Comparison of ENCODE assay signal across 1 cellular context in the genomic region with DNA sequence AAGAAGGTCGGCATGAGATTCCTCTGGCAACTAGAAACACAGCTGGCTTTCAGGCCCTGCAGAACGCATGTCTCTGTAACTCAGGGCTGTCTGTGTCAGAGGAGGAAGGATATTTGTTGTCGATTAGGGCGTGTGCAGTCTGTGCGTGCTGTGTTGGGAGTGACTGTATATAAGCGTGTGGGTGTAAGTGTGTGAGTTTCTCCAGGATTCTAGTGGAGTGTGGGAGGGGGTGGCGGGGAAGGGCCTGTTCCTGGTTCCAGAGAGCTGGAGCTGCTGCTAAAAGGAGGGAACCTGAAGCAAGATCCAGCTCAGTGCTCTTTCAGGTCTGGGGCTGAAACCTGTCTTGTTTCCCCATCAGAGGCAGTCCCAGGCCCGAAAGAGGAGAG.
TF ChIP-seq lines count a peak whose summit lies in the region.

No MANE protein-coding gene starts in this region.

TF ChIP-seq in SK-N-SH treated with all-trans-retinoic acid at 6 μM for 48 hours, 23 proteins besides CTCF, POLR2A, EP300 and RAD21 (continued from another document):
- no peak for TF ChIP-seq PATZ1 (CRISPR knock-in tag; IDR thresholded peaks at IDR 0.05; ENCODE audit: borderline replicate concordance)
- no peak for TF ChIP-seq ZFP3 (CRISPR knock-in tag; IDR thresholded peaks at IDR 0.05)
- TF ChIP-seq ZC3H10 (CRISPR knock-in tag; IDR thresholded peaks at IDR 0.05) = no peak
- TF ChIP-seq SNAI2 (CRISPR knock-in tag; IDR thresholded peaks at IDR 0.05) = no peak
- TF ChIP-seq GLIS3 (CRISPR knock-in tag; IDR thresholded peaks at IDR 0.05) = no peak
- TF ChIP-seq ARNTL (CRISPR knock-in tag; IDR thresholded peaks at IDR 0.05; ENCODE audit: borderline replicate concordance, low read depth) = no peak
